37 cellular contexts compared by ENCODE assay signal in the genomic region with DNA sequence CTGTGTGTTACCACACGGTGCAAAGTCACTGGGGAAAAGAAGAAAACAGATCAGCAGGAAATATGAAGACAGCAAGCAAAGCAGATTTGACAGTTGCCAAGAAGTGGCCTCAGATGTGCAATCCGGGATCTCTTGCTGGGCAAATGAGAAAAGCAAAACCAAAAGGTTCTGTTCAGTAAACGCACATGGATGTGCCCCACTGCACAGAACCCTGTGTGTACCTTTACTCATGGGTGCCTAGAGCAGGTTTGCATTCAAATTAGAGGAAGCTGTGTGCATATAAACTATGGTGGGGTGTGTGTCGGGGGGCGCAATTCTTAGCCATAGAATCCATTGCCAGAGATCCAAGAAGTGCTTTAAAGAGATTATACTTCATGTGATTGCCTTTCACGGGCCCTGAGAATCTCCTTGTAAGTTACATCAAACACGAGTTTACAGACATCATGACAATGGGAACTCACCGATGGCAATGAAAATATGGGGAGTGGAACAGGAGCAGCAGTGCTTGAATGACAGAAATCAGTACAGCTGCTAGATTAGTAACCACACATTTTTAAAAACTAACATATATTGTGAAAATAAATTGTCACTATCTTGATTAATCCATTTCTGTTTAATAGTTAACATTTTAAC.
"Had no signal": no experiment of that assay in that cellular context is flagged by ENCODE, and none has a peak within 500 bp of the region (broad histone marks: within the 10 kb centered on the region; RNA-seq: fewer than 3 reads in every experiment).

No MANE protein-coding gene starts in this region.

- H3K27ac Mint-ChIP-seq: activated B cell treated with CpG ODN at 0.5 μM for 24 hours; activated CD4-positive, alpha-beta memory T cell treated with anti-CD3 and anti-CD28 coated beads for 36 hours; activated CD8-positive, alpha-beta memory T cell treated with anti-CD3 and anti-CD28 coated beads, Interleukin-2, amount 10 ng/mL, durations not matched to agents 7 days and 5 days; activated naive CD4-positive, alpha-beta T cell treated with anti-CD3 and anti-CD28 coated beads, Interleukin-2, amount 10 ng/mL, durations not matched to agents 7 days and 5 days; activated naive CD8-positive, alpha-beta T cell; activated naive CD8-positive, alpha-beta T cell treated with anti-CD3 and anti-CD28 coated beads, Interleukin-2, amount 50 U/mL, for 24 hours; brain had no signal

- H3K4me3 Mint-ChIP-seq: activated B cell treated with CpG ODN at 0.5 μM for 24 hours; activated CD4-positive, alpha-beta memory T cell treated with anti-CD3 and anti-CD28 coated beads for 36 hours; activated CD8-positive, alpha-beta memory T cell treated with anti-CD3 and anti-CD28 coated beads, Interleukin-2, amount 10 ng/mL, durations not matched to agents 7 days and 5 days; activated naive CD4-positive, alpha-beta T cell treated with anti-CD3 and anti-CD28 coated beads, Interleukin-2, amount 10 ng/mL, durations not matched to agents 7 days and 5 days; activated naive CD8-positive, alpha-beta T cell; activated naive CD8-positive, alpha-beta T cell treated with anti-CD3 and anti-CD28 coated beads, Interleukin-2, amount 50 U/mL, for 24 hours; brain had no signal

- ATAC-seq: activated CD8-positive, alpha-beta memory T cell treated with anti-CD3 and anti-CD28 coated beads, Interleukin-2, amount 10 ng/mL, durations not matched to agents 7 days and 5 days; activated naive CD8-positive, alpha-beta T cell treated with anti-CD3 and anti-CD28 coated beads, Interleukin-2, amount 50 U/mL, for 24 hours; Right ventricle myocardium inferior had no signal

- H3K27ac ChIP-seq: PC-9, RWPE1, VCaP had no signal

- H3K4me3 ChIP-seq: PC-9 had no signal

- H3K27me3 Mint-ChIP-seq: activated naive CD4-positive, alpha-beta T cell treated with anti-CD3 and anti-CD28 coated beads, Interleukin-2, amount 10 ng/mL, durations not matched to agents 7 days and 5 days; activated naive CD8-positive, alpha-beta T cell; activated naive CD8-positive, alpha-beta T cell treated with anti-CD3 and anti-CD28 coated beads, Interleukin-2, amount 50 U/mL, for 24 hours; brain had no signal

- H3K4me2 ChIP-seq: PC-9 had no signal

- DNase-seq: activated B cell treated with CpG ODN at 0.5 μM for 24 hours; activated CD4-positive, alpha-beta memory T cell treated with anti-CD3 and anti-CD28 coated beads for 36 hours; activated CD4-positive, alpha-beta T cell treated with anti-CD3 and anti-CD28 coated beads for 4 hours; activated CD4-positive, alpha-beta T cell treated with anti-CD3 and anti-CD28 coated beads, Interleukin-2, amount 50 U/mL, for 1 hour; activated CD4-positive, CD25-positive, alpha-beta regulatory T cell treated with anti-CD3 and anti-CD28 coated beads, Interleukin-2, amount 50 U/mL, for 72 hours; activated CD8-positive, alpha-beta memory T cell treated with anti-CD3 and anti-CD28 coated beads, Interleukin-2, amount 10 ng/mL, durations not matched to agents 7 days and 5 days; activated CD8-positive, alpha-beta memory T cell treated with anti-CD3 and anti-CD28 coated beads, Interleukin-2, amount 50 U/mL, for 48 hours; activated effector memory CD4-positive, alpha-beta T cell treated with Interleukin-2 at 50 U/mL for 16 hours; activated naive CD4-positive, alpha-beta T cell treated with anti-CD3 and anti-CD28 coated beads, Interleukin-2, amount 10 ng/mL, durations not matched to agents 7 days and 5 days; activated naive CD8-positive, alpha-beta T cell treated with anti-CD3 and anti-CD28 coated beads, Interleukin-2, amount 50 U/mL, for 24 hours; activated T-cell treated with anti-CD3 and anti-CD28 coated beads, Interleukin-2, amount 50 U/mL, for 48 hours; anterior cingulate cortex; caudate nucleus; cerebellar nuclear complex; KBM-7; MM.1S; NCI-H1092 treated with DMSO at 0.1 percent for 48 hours; NCI-H1417 treated with DMSO at 0.1 percent for 48 hours; NCI-H1930; NCI-H2081 treated with DMSO at 0.1 percent for 48 hours; NCI-H510A; NCI-H526; NCI-H748 treated with DMSO at 0.1 percent for 48 hours; NK-92 treated with Interleukin-12 subunit alpha and Interleukin-12 subunit beta, amount 100 ng/mL, for 24 hours; PC-9; SIG-M5; SW 1271; T-helper 1 cell; T-helper 2 cell; T-helper 9 cell had no signal

- H3K4me1 Mint-ChIP-seq: activated B cell treated with CpG ODN at 0.5 μM for 24 hours; activated CD8-positive, alpha-beta memory T cell treated with anti-CD3 and anti-CD28 coated beads, Interleukin-2, amount 10 ng/mL, durations not matched to agents 7 days and 5 days; activated naive CD4-positive, alpha-beta T cell treated with anti-CD3 and anti-CD28 coated beads, Interleukin-2, amount 10 ng/mL, durations not matched to agents 7 days and 5 days; brain had no signal

- H2AFZ ChIP-seq: PC-9 had no signal

- H3K9me3 Mint-ChIP-seq: activated CD4-positive, alpha-beta memory T cell treated with anti-CD3 and anti-CD28 coated beads for 36 hours; brain had no signal

- FAIRE-seq: bronchial epithelial cell, RCC 7860 had no signal

- H3K36me3 Mint-ChIP-seq: activated CD4-positive, alpha-beta memory T cell treated with anti-CD3 and anti-CD28 coated beads for 36 hours; activated CD8-positive, alpha-beta memory T cell treated with anti-CD3 and anti-CD28 coated beads, Interleukin-2, amount 10 ng/mL, durations not matched to agents 7 days and 5 days; activated naive CD4-positive, alpha-beta T cell treated with anti-CD3 and anti-CD28 coated beads, Interleukin-2, amount 10 ng/mL, durations not matched to agents 7 days and 5 days; brain had no signal
